In genomic region chr6:132020138-132020551, GRCh38 we compare ENCODE assay signal across 10 cellular contexts.
DNase-seq lines count a peak whose midpoint lies in the region; ATAC-seq and TF ChIP-seq lines count a peak whose summit lies in the region.
"Had no signal": no experiment of that assay in that cellular context is flagged by ENCODE, and none has a peak within 500 bp of the region (broad histone marks: within the 10 kb centered on the region; RNA-seq: fewer than 3 reads in every experiment).

No MANE protein-coding gene starts in this region.

- no peaks in the 10 kb centered on the region for H4K20me1 ChIP-seq in BLaER1 treated with 17β-estradiol and CSF1 and Interleukin-3, amounts not matched to agents 10 nM and 100 nM

- intact Hi-C loops in adrenal gland (cut with DNase I) (no loop called here), right cardiac atrium (cut with DNase I) (no loop called here)

- ATAC-seq in right cardiac atrium (peak; percentile 86 to 91), GM19455 (IDR thresholded peaks at IDR 0.05; ENCODE audit: unreplicated experiment) (no peak)

- TF ChIP-seq POLR2A in adrenal gland (IDR thresholded peaks at IDR 0.05) = no peak

- H3K9ac ChIP-seq in BLaER1 treated with 17β-estradiol and CSF1 and Interleukin-3, amounts not matched to agents 10 nM and 100 nM = peak overlapping the region in 4 of 11 experiments; percentile 45 to 67 (median 63); a peak in 9 of 22 replicates
- no peak overlapping the region for H3K9ac ChIP-seq in rectal smooth muscle tissue (ENCODE audit: low read length)

- DNase-seq in adrenal gland = peak in 4 of 7 donors; percentile 1 to 52 (median 16)
- peak; percentile 43 to 75 (median 52) for DNase-seq in right cardiac atrium
- DNase-seq in effector memory CD4-positive, alpha-beta T cell = no peak
- no peak for DNase-seq in effector CD8-positive, alpha-beta T cell (lab: John Stamatoyannopoulos, UW)
- DNase-seq in BE2C = no peak
- DNase-seq: NCI-H226; stimulated activated CD8-positive, alpha-beta memory T cell treated with anti-CD3 and anti-CD28 coated beads, Interleukin-4, amount 100 ng/mL, for 48 hours had no signal

- TF ChIP-seq CTCF in adrenal gland (IDR thresholded peaks at IDR 0.05) = no peak
- TF ChIP-seq CTCF in BE2C (IDR thresholded peaks at IDR 0.05; ENCODE audit: low read depth, low read length) = no peak

- peaks cover 0 to 3% (median 0%) of the 10 kb centered on the region in 11 experiments; a peak in 1 of 22 replicates for H3K36me3 ChIP-seq in BLaER1 treated with 17β-estradiol and CSF1 and Interleukin-3, amounts not matched to agents 10 nM and 100 nM
- no peaks in the 10 kb centered on the region for H3K36me3 ChIP-seq in adrenal gland (replicated peaks in 1 of 2)
- no peaks in the 10 kb centered on the region for H3K36me3 ChIP-seq in rectal smooth muscle tissue (ENCODE audit: control insufficient read depth, insufficient read depth, low read length)
- H3K36me3 ChIP-seq in effector memory CD4-positive, alpha-beta T cell (ENCODE audit: control insufficient read depth, insufficient read depth, low read length) = no peaks in the 10 kb centered on the region
- no peaks in the 10 kb centered on the region for H3K36me3 ChIP-seq in BE2C

- peaks cover 0 to 44% (median 32%) of the 10 kb centered on the region in 10 experiments; a peak in 16 of 20 replicates for H3K4me1 ChIP-seq in BLaER1 treated with 17β-estradiol and CSF1 and Interleukin-3, amounts not matched to agents 10 nM and 100 nM
- H3K4me1 ChIP-seq in adrenal gland (replicated peaks in 1 of 2) (no peaks in the 10 kb centered on the region), right cardiac atrium (ENCODE audit: control insufficient read depth, insufficient read depth, low read length) (no peaks in the 10 kb centered on the region), rectal smooth muscle tissue (ENCODE audit: control insufficient read depth, insufficient read depth, low read length) (peaks cover 11% of the 10 kb centered on the region), BE2C (no peaks in the 10 kb centered on the region)
- H3K4me1 ChIP-seq in effector memory CD4-positive, alpha-beta T cell (ENCODE audit: control insufficient read depth, insufficient read depth, low read length, poor library complexity, severe bottlenecking) = no peaks in the 10 kb centered on the region

- H3K4me3 ChIP-seq in BLaER1 treated with 17β-estradiol and CSF1 and Interleukin-3, amounts not matched to agents 10 nM and 100 nM = 0 out of 20 replicates have a peak overlapping the region, but pooled peaks of 1 of the 10 experiments have one; percentile 4
- H3K4me3 ChIP-seq in adrenal gland = no peak overlapping the region
- no peak overlapping the region for H3K4me3 ChIP-seq in right cardiac atrium (ENCODE audit: low read length)
- no peak overlapping the region for H3K4me3 ChIP-seq in rectal smooth muscle tissue (ENCODE audit: low read length)
- no peak overlapping the region for H3K4me3 ChIP-seq in effector memory CD4-positive, alpha-beta T cell (ENCODE audit: insufficient read depth, low read depth, low read length, poor library complexity, severe bottlenecking)
- no peak overlapping the region for H3K4me3 ChIP-seq in BE2C (ENCODE audit: low read depth, low read length)

- H3K27me3 ChIP-seq in BLaER1 treated with 17β-estradiol and CSF1 and Interleukin-3, amounts not matched to agents 10 nM and 100 nM = no peaks in the 10 kb centered on the region
- no peaks in the 10 kb centered on the region for H3K27me3 ChIP-seq in adrenal gland
- H3K27me3 ChIP-seq in right cardiac atrium (ENCODE audit: control insufficient read depth, insufficient read depth) = no peaks in the 10 kb centered on the region
- H3K27me3 ChIP-seq in rectal smooth muscle tissue (ENCODE audit: control insufficient read depth, insufficient read depth, low read length) = no peaks in the 10 kb centered on the region
- H3K27me3 ChIP-seq in effector memory CD4-positive, alpha-beta T cell (replicated peaks; ENCODE audit: control insufficient read depth, insufficient read depth, low read length, poor library complexity, severe bottlenecking) = no peaks in the 10 kb centered on the region
- no peaks in the 10 kb centered on the region for H3K27me3 ChIP-seq in BE2C

- peaks cover 0 to 49% (median 19%) of the 10 kb centered on the region in 11 experiments; a peak in 14 of 22 replicates for H3K9me3 ChIP-seq in BLaER1 treated with 17β-estradiol and CSF1 and Interleukin-3, amounts not matched to agents 10 nM and 100 nM (replicated peaks in 1 of 11)
- H3K9me3 ChIP-seq in adrenal gland (replicated peaks in 1 of 3) = no peaks in the 10 kb centered on the region
- no peaks in the 10 kb centered on the region for H3K9me3 ChIP-seq in right cardiac atrium (ENCODE audit: control insufficient read depth, low read length)
- H3K9me3 ChIP-seq in effector memory CD4-positive, alpha-beta T cell (ENCODE audit: control insufficient read depth, low read length) = no peaks in the 10 kb centered on the region
- H3K9me3 ChIP-seq in BE2C = no peaks in the 10 kb centered on the region

- 55 to 61% (median 58%) methylated on average over 2 to 6 of the region's 6 CpGs for WGBS in adrenal gland, 4 donors
- WGBS in right cardiac atrium = 56% methylated on average over 6 of the region's 6 CpGs

- H3K27ac ChIP-seq in BLaER1 treated with 17β-estradiol and CSF1 and Interleukin-3, amounts not matched to agents 10 nM and 100 nM = peak overlapping the region in 6 of 11 experiments; percentile 15 to 86 (median 68); a peak in 11 of 22 replicates
- H3K27ac ChIP-seq in adrenal gland (peak overlapping the region in 2 of 5 donors; percentile 48 to 79), right cardiac atrium (ENCODE audit: low read length) (peak overlapping the region; percentile 74), rectal smooth muscle tissue (ENCODE audit: low read depth, low read length) (peak overlapping the region; percentile 64)
- H3K27ac ChIP-seq in effector memory CD4-positive, alpha-beta T cell (ENCODE audit: insufficient read depth, low read length, poor library complexity, severe bottlenecking) = no peak overlapping the region

- peak overlapping the region in 9 of 11 experiments; percentile 20 to 80 (median 68); a peak in 16 of 22 replicates for H3K4me2 ChIP-seq in BLaER1 treated with 17β-estradiol and CSF1 and Interleukin-3, amounts not matched to agents 10 nM and 100 nM

Comparison
In these comparisons a context has a peak if more than half of its experiments do, and no peak if none do; other contexts are left out.
1. DNase-seq: peak in adrenal gland (4 of 7) and right cardiac atrium (3 of 3); none in effector memory CD4-positive, alpha-beta T cell (0 of 3), effector CD8-positive, alpha-beta T cell (single experiment) and BE2C (single experiment).